Comparison of ENCODE assay signal across 2 cellular contexts in genomic region chr14:35044939-35045797, GRCh38.
TF ChIP-seq lines count a peak whose summit lies in the region.

No MANE protein-coding gene starts in this region.

TF ChIP-seq in GM23338, 12 proteins besides CTCF, POLR2A, EP300 and RAD21 (continued from another document):
- TF ChIP-seq ZNF462 (CRISPR knock-in tag; IDR thresholded peaks at IDR 0.05) = no peak
- TF ChIP-seq POLR2AphosphoS5 (IDR thresholded peaks at IDR 0.05; ENCODE audit: low read depth) = no peak
- no peak for TF ChIP-seq ZNF114 (CRISPR knock-in tag; IDR thresholded peaks at IDR 0.05)
- no peak for TF ChIP-seq ZNF331 (CRISPR knock-in tag; IDR thresholded peaks at IDR 0.05; ENCODE audit: low read depth)
- TF ChIP-seq CREB1 (CRISPR knock-in tag; IDR thresholded peaks at IDR 0.05; ENCODE audit: low read depth) = no peak
- TF ChIP-seq REST (IDR thresholded peaks at IDR 0.05; ENCODE audit: unreplicated experiment) = no peak
- TF ChIP-seq JUNB (IDR thresholded peaks at IDR 0.05; ENCODE audit: unreplicated experiment) = no peak

TF ChIP-seq in SK-N-SH, 30 proteins besides CTCF, POLR2A, EP300 and RAD21 (continued from another document):
- no peak for TF ChIP-seq REST (IDR thresholded peaks at IDR 0.05; ENCODE audit: low read depth, low read length)
TF ChIP-seq in SK-N-SH: peak in this region for 0.
